20 cellular contexts compared by ENCODE assay signal in genomic region chr17:36856169-36856568, GRCh38.
A peak's percentile ranks its signal among the peaks of the same experiment; 100 is the strongest.
DNase-seq lines count a peak whose midpoint lies in the region; ATAC-seq and TF ChIP-seq lines count a peak whose summit lies in the region.
"Had no signal": no experiment of that assay in that cellular context is flagged by ENCODE, and none has a peak within 500 bp of the region (broad histone marks: within the 10 kb centered on the region; RNA-seq: fewer than 3 reads in every experiment).

No MANE protein-coding gene starts in this region.

- TF ChIP-seq EP300 in stomach (IDR thresholded peaks at IDR 0.05) = no peak

- H3K4me3 Mint-ChIP-seq in activated CD4-positive, alpha-beta T cell treated with anti-CD3 and anti-CD28 coated beads for 36 hours = no peak overlapping the region
- H3K4me3 Mint-ChIP-seq in T-cell = no peak overlapping the region
- H3K4me3 Mint-ChIP-seq: HFFc6 had no signal

- intact Hi-C loops in activated CD4-positive, alpha-beta T cell treated with anti-CD3 and anti-CD28 coated beads for 36 hours (cut with DNase I, micrococcal nuclease) = no loop called here
- intact Hi-C loops in stomach (cut with DNase I; ENCODE audit: low total_unique reads) = no loop called here

- TF ChIP-seq CTCF in RWPE1 (conservative IDR thresholded peaks at IDR 0.05; ENCODE audit: low read depth) (no peak), epithelial cell of esophagus (IDR thresholded peaks at IDR 0.05; ENCODE audit: insufficient read depth, low read depth, low read length, missing control alignments) (no peak), stomach (IDR thresholded peaks at IDR 0.05) (no peak)

- POLR2A ChIA-PET in activated CD4-positive, alpha-beta T cell treated with anti-CD3 and anti-CD28 coated beads for 36 hours (lab: Charles Lee) = no interaction called here
- POLR2A ChIA-PET in RWPE1 (lab: Yijun Ruan, JAX; ENCODE audit: low non-redundant PET) = no interaction called here
- POLR2A ChIA-PET in T-cell (lab: Charles Lee) = no interaction called here

- peaks cover 0 to 4% (median 0%) of the 10 kb centered on the region in 4 donors for H3K9me3 ChIP-seq in stomach
- H3K9me3 ChIP-seq: A549, MG63, Peyer's patch had no signal

- TF ChIP-seq POLR2A in stomach (IDR thresholded peaks at IDR 0.05) = no peak

- no peaks in the 10 kb centered on the region for H3K36me3 Mint-ChIP-seq in activated CD4-positive, alpha-beta T cell treated with anti-CD3 and anti-CD28 coated beads for 36 hours (ENCODE audit: low read depth)
- no peaks in the 10 kb centered on the region for H3K36me3 Mint-ChIP-seq in T-cell

- H3K27me3 ChIP-seq in stomach = peaks cover 0 to 67% (median 0%) of the 10 kb centered on the region in 3 donors
- H3K27me3 ChIP-seq: MG63, Peyer's patch had no signal

- no peak overlapping the region for H3K27ac Mint-ChIP-seq in activated CD4-positive, alpha-beta T cell treated with anti-CD3 and anti-CD28 coated beads for 36 hours
- H3K27ac Mint-ChIP-seq in T-cell = no peak overlapping the region
- H3K27ac Mint-ChIP-seq: HFFc6 had no signal

- H3K27ac ChIP-seq in RWPE1 (no peak overlapping the region), stomach (peak overlapping the region in 1 of 5 donors; percentile 62)
- H3K27ac ChIP-seq: A549, KMS-11, Peyer's patch had no signal

- no peaks in the 10 kb centered on the region for H3K9me3 Mint-ChIP-seq in activated CD4-positive, alpha-beta T cell treated with anti-CD3 and anti-CD28 coated beads for 36 hours (ENCODE audit: low read depth)
- H3K9me3 Mint-ChIP-seq in T-cell = no peaks in the 10 kb centered on the region
- H3K9me3 Mint-ChIP-seq: HFFc6 had no signal

- peaks cover 21% of the 10 kb centered on the region for H3K4me1 Mint-ChIP-seq in activated CD4-positive, alpha-beta T cell treated with anti-CD3 and anti-CD28 coated beads for 36 hours
- H3K4me1 Mint-ChIP-seq in T-cell = no peaks in the 10 kb centered on the region

- DNase-seq in activated CD4-positive, alpha-beta T cell treated with anti-CD3 and anti-CD28 coated beads for 36 hours = no peak
- DNase-seq in activated CD4-positive, alpha-beta T cell treated with anti-CD3 and anti-CD28 coated beads, Interleukin-2, amount 50 U/mL, for 48 hours = no peak
- DNase-seq in RWPE1 (ENCODE audit: low spot score) (peak; percentile 68), epithelial cell of esophagus (ENCODE audit: low read depth) (peak; percentile 99), stomach (peak; percentile 41), HuH-7.5 (ENCODE audit: low spot score) (no peak), T-cell (no peak)
- DNase-seq: DND-41, GF-D8, HFFc6, MG63, NCI-H1092 treated with DMSO at 0.1 percent for 48 hours, NCI-H2081 treated with DMSO at 0.1 percent for 48 hours, NCI-H446, NCI-H82, Peyer's patch, SHP77 treated with DMSO at 0.1 percent for 48 hours had no signal

- no peaks in the 10 kb centered on the region for H3K36me3 ChIP-seq in stomach
- H3K36me3 ChIP-seq: MG63, Peyer's patch had no signal

- H3K27me3 Mint-ChIP-seq in activated CD4-positive, alpha-beta T cell treated with anti-CD3 and anti-CD28 coated beads for 36 hours = peaks cover 10% of the 10 kb centered on the region
- peaks cover 20% of the 10 kb centered on the region in 2 donors for H3K27me3 Mint-ChIP-seq in T-cell

- H3K4me3 ChIP-seq in epithelial cell of esophagus (ENCODE audit: low read length) (no peak overlapping the region), stomach (no peak overlapping the region)
- H3K4me3 ChIP-seq: A549, MG63, Peyer's patch had no signal

- peak; percentile 39 for ATAC-seq in activated CD4-positive, alpha-beta T cell treated with anti-CD3 and anti-CD28 coated beads for 36 hours
- ATAC-seq in GM18861 (IDR thresholded peaks at IDR 0.05; ENCODE audit: unreplicated experiment) (no peak), T-cell (replicated peaks in 1 of 4) (no peak)

- CTCF ChIA-PET in activated CD4-positive, alpha-beta T cell treated with anti-CD3 and anti-CD28 coated beads for 36 hours (lab: Charles Lee) = no interaction called here
- CTCF ChIA-PET in RWPE1 (lab: Yijun Ruan, JAX) (no interaction called here), T-cell (lab: Charles Lee) (no interaction called here)

- WGBS in stomach, 5 donors = 19 to 50% (median 37%) methylated on average over 5 of the region's 5 CpGs

- peaks cover 0 to 8% (median 2%) of the 10 kb centered on the region in 4 donors for H3K4me1 ChIP-seq in stomach
- H3K4me1 ChIP-seq: Peyer's patch had no signal

Comparison
In these comparisons a context has a peak if more than half of its experiments do, and no peak if none do; other contexts are left out.
1. DNase-seq: peak in RWPE1 (single experiment), epithelial cell of esophagus (single experiment) and stomach (single experiment); none in activated CD4-positive, alpha-beta T cell treated with anti-CD3 and anti-CD28 coated beads for 36 hours (single experiment), activated CD4-positive, alpha-beta T cell treated with anti-CD3 and anti-CD28 coated beads, Interleukin-2, amount 50 U/mL, for 48 hours (0 of 2), HuH-7.5 (single experiment) and T-cell (0 of 34).